8 cellular contexts compared by ENCODE assay signal in genomic region chr12:69254046-69254445, GRCh38. TPM values are rescaled to one million over a fixed set of nuclear protein-coding genes. Genes with fewer than 3 reads are reported as not detected.
DNase-seq lines count a peak whose midpoint lies in the region; ATAC-seq, FAIRE-seq and TF ChIP-seq lines count a peak whose summit lies in the region.

No MANE protein-coding gene starts in this region.

- no peaks in the 10 kb centered on the region for H3K9me3 Mint-ChIP-seq in MCF 10A (ENCODE audit: unreplicated experiment)

- H3K27ac Mint-ChIP-seq in MCF 10A (ENCODE audit: low read depth, unreplicated experiment), result peak overlapping the region; percentile 64

- TF ChIP-seq EP300 in HepG2 (IDR thresholded peaks at IDR 0.05; ENCODE audit: low read depth in 2 of 2, low read length in 2 of 2) (no peak), HepG2 (CRISPR knock-in tag; IDR thresholded peaks at IDR 0.05; ENCODE audit: borderline replicate concordance) (no peak)

- peaks cover 36% of the 10 kb centered on the region for H4K20me1 ChIP-seq in HepG2 (ENCODE audit: insufficient read depth, low read length)

- H3K27me3 Mint-ChIP-seq in MCF 10A (ENCODE audit: insufficient read depth, unreplicated experiment), result no peaks in the 10 kb centered on the region

- no peak for TF ChIP-seq POLR2A in HepG2 (IDR thresholded peaks at IDR 0.05; ENCODE audit: insufficient read depth in 1 of 2, low read depth in 2 of 2, low read length in 2 of 2)

- H3K4me1 ChIP-seq in HepG2 (ENCODE audit: insufficient read depth, low read length), result no peaks in the 10 kb centered on the region

- FAIRE-seq in HepG2 (lab: Jason Lieb, UNC), result no peak

- ATAC-seq in HG02884 (IDR thresholded peaks at IDR 0.05; ENCODE audit: unreplicated experiment) (peak; percentile 85), HepG2 (peak; percentile 57)

- no peak overlapping the region for H3K4me2 ChIP-seq in HepG2 (ENCODE audit: low read depth, low read length)

- POLR2A ChIA-PET in MCF 10A (lab: Yijun Ruan, JAX), result interaction anchor here (0.8 to 1.4 kb wide), 5 partner anchors 10 to 98 kb away, joined by 3 to 7 read pairs (median 4); no protein-coding TSS in a partner anchor
- POLR2A ChIA-PET in HepG2 (lab: Yijun Ruan, JAX), result no interaction called here

- peak; percentile 49 for TF ChIP-seq CTCF in GM10266 (IDR thresholded peaks at IDR 0.05; ENCODE audit: control insufficient read depth, insufficient read depth, low read depth, missing control alignments)
- TF ChIP-seq CTCF in MCF 10A (IDR thresholded peaks at IDR 0.05; ENCODE audit: unreplicated experiment), result peak; percentile 69
- peak; percentile 53 for TF ChIP-seq CTCF in HepG2 (CRISPR knock-in tag; IDR thresholded peaks at IDR 0.05)

- H3K36me3 Mint-ChIP-seq in MCF 10A (ENCODE audit: insufficient read depth, unreplicated experiment), result peaks cover 41% of the 10 kb centered on the region

- intact Hi-C loops in MCF 10A (cut with micrococcal nuclease) (loop anchor here (1.0 to 10.0 kb wide), 3 partner anchors 100 to 392 kb away; no protein-coding TSS in a partner anchor), HepG2 (cut with micrococcal nuclease; ENCODE audit: unreplicated experiment) (loop anchor here (1.0 kb wide), 1 partner anchor 100 kb away; no protein-coding TSS in a partner anchor)

- H3K9me3 ChIP-seq in HepG2 (ENCODE audit: low read length), result no peaks in the 10 kb centered on the region

- no peak overlapping the region for H3K4me3 ChIP-seq in HepG2 (replicated peaks in 1 of 3; ENCODE audit: insufficient read depth in 1 of 3, low read depth in 2 of 3, low read length in 3 of 3)

- no peak overlapping the region for H3K4me3 Mint-ChIP-seq in MCF 10A (ENCODE audit: unreplicated experiment)

- H2AFZ ChIP-seq in HepG2 (ENCODE audit: low read length), result no peak overlapping the region

- no peak; the same call in 1 of the 2 replicates for TF ChIP-seq RAD21 in HepG2 (CRISPR knock-in tag; IDR thresholded peaks at IDR 0.05)

- in situ Hi-C loops in HepG2 (cut with HindIII; ENCODE audit: extremely low pct_ligation_motif_present, low pct_unique_long_range_greater_than_20kb), result loop anchor here (10.0 kb wide), 1 partner anchor 99 kb away; no protein-coding TSS in a partner anchor

- BruUV-seq in MCF 10A (replicated peaks; lab: Mats Ljungman, UMichigan), result no TSS peak
- BruUV-seq in HepG2 (replicated peaks; lab: Mats Ljungman, UMichigan), result no TSS peak

- DNase-seq in AG08395 (ENCODE audit: low spot score), result peak; percentile 26
- DNase-seq in GM10266 (ENCODE audit: extremely low spot score), result peak; percentile 35
- DNase-seq in NCI-H748 treated with DMSO at 0.1 percent for 48 hours (lab: John Stamatoyannopoulos, UW), result peak; percentile 25
- DNase-seq in MCF 10A (ENCODE audit: unreplicated experiment), result peak; percentile 62
- peak; percentile 55 for DNase-seq in HepG2 (ENCODE audit: low spot score)
- no peak for DNase-seq in C1 segment of cervical spinal cord (lab: John Stamatoyannopoulos, UW)
- DNase-seq in activated CD8-positive, alpha-beta memory T cell treated with anti-CD3 and anti-CD28 coated beads, Interleukin-2, amount 50 U/mL, for 48 hours, result no peak

- CTCF ChIA-PET in MCF 10A (lab: Yijun Ruan, JAX), result interaction anchor here (0.6 to 1.8 kb wide), 21 partner anchors 10 to 937 kb away, joined by 3 to 13 read pairs (median 3); no protein-coding TSS in a partner anchor
- CTCF ChIA-PET in HepG2 (lab: Yijun Ruan, JAX; ENCODE audit: low intra/inter-chr PET ratio, low total read pairs), result interaction anchor here (1.8 to 1.9 kb wide), 2 partner anchors 97 to 99 kb away, joined by 6 to 17 read pairs; no protein-coding TSS in a partner anchor

- H3K79me2 ChIP-seq in HepG2 (ENCODE audit: insufficient read depth, low read length), result peaks cover 57% of the 10 kb centered on the region

- H3K36me3 ChIP-seq in HepG2 (replicated peaks in 1 of 2; ENCODE audit: control insufficient read depth in 1 of 2, insufficient read depth in 2 of 2, low read length in 2 of 2), result peaks cover 6 to 36% of the 10 kb centered on the region in 2 experiments; a peak in 4 of 5 replicates

- peaks cover 22% of the 10 kb centered on the region for H3K4me1 Mint-ChIP-seq in MCF 10A (ENCODE audit: insufficient read depth, unreplicated experiment)

- H3K9ac ChIP-seq in HepG2 (ENCODE audit: insufficient read depth, low read depth, low read length), result no peak overlapping the region

- no peaks in the 10 kb centered on the region for H3K27me3 ChIP-seq in HepG2 (ENCODE audit: control insufficient read depth in 1 of 2, insufficient read depth in 2 of 2, low read length in 2 of 2)

- H3K27ac ChIP-seq in HepG2 (ENCODE audit: extremely low read length, insufficient read depth, low read length), result no peak overlapping the region

TF ChIP-seq in HepG2, 621 proteins besides CTCF, POLR2A, EP300 and RAD21:
- TF ChIP-seq ZNF362 (CRISPR knock-in tag; IDR thresholded peaks at IDR 0.05; ENCODE audit: borderline replicate concordance), result peak; percentile 57; the same call in 1 of the 2 replicates
- TF ChIP-seq ZNF484 (CRISPR knock-in tag; IDR thresholded peaks at IDR 0.05; ENCODE audit: borderline replicate concordance, low read depth), result no peak
- TF ChIP-seq STAG1 (CRISPR knock-in tag; IDR thresholded peaks at IDR 0.05), result peak; percentile 59
- peak; percentile 48; the same call in 1 of the 2 replicates for TF ChIP-seq SMC3 (IDR thresholded peaks at IDR 0.05; ENCODE audit: low read length)

RNA-seq across cellular contexts. Expression of gene CPSF6, which starts 14.7 kb away (rescaled TPM):
- 58.9 and 66.1 TPM in 2 replicates for total RNA-seq in MCF 10A (2022)
- 61.1 and 71.0 TPM in 2 replicates for total RNA-seq in HepG2 (2016; rRNA removed; fragmentation: Illumina TruSeq; extraction: Trizol)
- total RNA-seq in HepG2 (2016; cell fraction: cytosol; rRNA removed; fragmentation: Illumina TruSeq; extraction: Trizol; ENCODE audit: low read depth), result 154 and 171 TPM in 2 replicates
- 57.9 and 73.0 TPM in 2 replicates for total RNA-seq in HepG2 (2016; cell fraction: insoluble cytoplasmic fraction; rRNA removed; fragmentation: Illumina TruSeq; extraction: Trizol)
- 136 and 154 TPM in 2 replicates for total RNA-seq in HepG2 (2016; cell fraction: membrane; rRNA removed; fragmentation: Illumina TruSeq; extraction: Trizol)
- 63.9 and 71.3 TPM in 2 replicates for total RNA-seq in HepG2 (2016; cell fraction: nucleus; rRNA removed; fragmentation: Illumina TruSeq; extraction: Trizol)
- 41.1 and 41.8 TPM in 2 replicates for polyA plus RNA-seq in HepG2 (2011; rRNA removed)
- 23.1 and 26.5 TPM in 2 replicates for polyA plus RNA-seq in HepG2 (2011; cell fraction: cytosol; rRNA removed)
- polyA plus RNA-seq in HepG2 (2011; cell fraction: nucleus; rRNA removed), result 51.8 and 56.3 TPM in 2 replicates
- polyA plus RNA-seq in HepG2 (2012), result 57.5 and 72.3 TPM in 2 replicates
- polyA plus RNA-seq in HepG2 (2016; cell fraction: cytosol; fragmentation: Illumina TruSeq; extraction: Trizol; ENCODE audit: low read depth), result 9.6 and 10.5 TPM in 2 replicates
- 73.7 and 82.7 TPM in 2 replicates for polyA plus RNA-seq in HepG2 (2016; cell fraction: insoluble cytoplasmic fraction; fragmentation: Illumina TruSeq; extraction: Trizol; ENCODE audit: low read depth)
- polyA plus RNA-seq in HepG2 (2016; cell fraction: membrane; fragmentation: Illumina TruSeq; extraction: Trizol; ENCODE audit: low read depth), result 13.8 and 15.2 TPM in 2 replicates
- polyA plus RNA-seq in HepG2 (2016; cell fraction: nucleus; fragmentation: Illumina TruSeq; extraction: Trizol; ENCODE audit: insufficient read depth, low read depth), result 82.1 and 88.7 TPM in 2 replicates
- 89.9 and 157 TPM in 2 replicates for polyA minus RNA-seq in HepG2 (2011; rRNA and poly(A)+ RNA removed; ENCODE audit: low replicate concordance)
- polyA minus RNA-seq in HepG2 (2011; cell fraction: cytosol; rRNA and poly(A)+ RNA removed), result 30.1 and 34.8 TPM in 2 replicates
- polyA minus RNA-seq in HepG2 (2011; cell fraction: nucleus; rRNA and poly(A)+ RNA removed), result 117 and 119 TPM in 2 replicates

Comparison
In these comparisons a context has a peak if more than half of its experiments do, and no peak if none do; other contexts are left out.
1. DNase-seq: peak in AG08395 (single experiment), GM10266 (single experiment), NCI-H748 treated with DMSO at 0.1 percent for 48 hours (single experiment), MCF 10A (single experiment) and HepG2 (single experiment); none in C1 segment of cervical spinal cord (0 of 14) and activated CD8-positive, alpha-beta memory T cell treated with anti-CD3 and anti-CD28 coated beads, Interleukin-2, amount 50 U/mL, for 48 hours (single experiment).
2. Peak in every context shown above with its lines, with median percentiles within 50 percentile points of each other: CTCF ChIP-seq.